ENCODE assay signal across 14 cellular contexts in the genomic region with DNA sequence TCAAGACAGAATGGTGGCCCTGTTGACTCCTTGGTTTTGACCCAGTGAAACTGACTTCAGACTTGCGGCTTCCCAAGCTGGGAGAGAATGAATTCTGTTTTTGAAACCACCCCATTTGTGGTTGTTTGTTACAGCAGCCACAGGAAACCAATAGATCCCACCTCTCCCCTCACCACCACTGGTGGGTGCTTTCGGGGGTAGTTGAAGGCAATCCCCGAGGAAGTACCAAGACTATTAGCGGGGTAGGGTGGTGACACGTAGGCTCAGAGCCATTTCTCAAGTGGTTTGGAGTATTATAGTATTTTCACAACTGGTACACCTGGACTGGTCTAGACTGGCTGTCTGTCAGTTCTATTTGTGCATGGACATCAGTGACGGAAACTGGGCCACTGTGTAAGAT.
DNase-seq lines count a peak whose midpoint lies in the region; ATAC-seq and TF ChIP-seq lines count a peak whose summit lies in the region.
"Had no signal": no experiment of that assay in that cellular context is flagged by ENCODE, and none has a peak within 500 bp of the region (broad histone marks: within the 10 kb centered on the region; RNA-seq: fewer than 3 reads in every experiment).

No MANE protein-coding gene starts in this region.

- no peak overlapping the region for H3K27ac ChIP-seq in DND-41 (ENCODE audit: low read length)
- H3K27ac ChIP-seq in PC-3 (ENCODE audit: low read length), result no peak overlapping the region
- no peak overlapping the region for H3K27ac ChIP-seq in right lobe of liver
- H3K27ac ChIP-seq: C4-2B, esophagus muscularis mucosa, sigmoid colon had no signal

- no peaks in the 10 kb centered on the region for H3K27me3 ChIP-seq in DND-41 (ENCODE audit: insufficient read depth, low read length, poor library complexity)
- no peaks in the 10 kb centered on the region for H3K27me3 ChIP-seq in PC-3 (ENCODE audit: low read length)
- no peaks in the 10 kb centered on the region for H3K27me3 ChIP-seq in right lobe of liver
- H3K27me3 ChIP-seq: esophagus muscularis mucosa, sigmoid colon had no signal

- intact Hi-C loops in activated T-helper 2 cell treated with anti-CD3 and anti-CD28 coated beads, Interferon-gamma antibody, Interleukin-2, Interleukin-4, amounts not matched to agents 10 μg/mL and 5 μg/mL and 100 μg/mL, durations not matched to agents 14 hours and 24 hours and 36 hours (cut with micrococcal nuclease), result loop anchor here (2.0 kb wide), 1 partner anchor 101 kb away; no protein-coding TSS in a partner anchor
- intact Hi-C loops in PC-3 (cut with micrococcal nuclease) (no loop called here), right lobe of liver (cut with DNase I) (no loop called here)

- H3K9me2 ChIP-seq in PC-3 (replicated peaks; ENCODE audit: low read length), result no peaks in the 10 kb centered on the region

- BruUV-seq in PC-3 (replicated peaks; lab: Mats Ljungman, UMichigan), result no TSS peak

- H3K36me3 ChIP-seq in DND-41 (ENCODE audit: insufficient read depth, low read length) (no peaks in the 10 kb centered on the region), PC-3 (ENCODE audit: low read depth, low read length) (no peaks in the 10 kb centered on the region), right lobe of liver (no peaks in the 10 kb centered on the region)
- H3K36me3 ChIP-seq: esophagus muscularis mucosa, sigmoid colon had no signal

- H3F3A ChIP-seq in PC-3 (ENCODE audit: low read length, unreplicated experiment), result no peaks in the 10 kb centered on the region

- H3K27ac Mint-ChIP-seq in activated T-helper 2 cell treated with anti-CD3 and anti-CD28 coated beads, Interferon-gamma antibody, Interleukin-2, Interleukin-4, amounts not matched to agents 10 μg/mL and 5 μg/mL and 100 μg/mL, durations not matched to agents 14 hours and 24 hours and 36 hours, result peak overlapping the region; percentile 90
- H3K27ac Mint-ChIP-seq: type B pancreatic cell had no signal

- H2AFZ ChIP-seq in DND-41 (ENCODE audit: low read depth, low read length) (no peak overlapping the region), PC-3 (ENCODE audit: low read length) (no peak overlapping the region)

- H3K9me3 ChIP-seq in DND-41 (ENCODE audit: insufficient read depth, low read length, severe bottlenecking) (no peaks in the 10 kb centered on the region), PC-3 (ENCODE audit: low read length) (no peaks in the 10 kb centered on the region), right lobe of liver (no peaks in the 10 kb centered on the region)
- H3K9me3 ChIP-seq: esophagus muscularis mucosa, sigmoid colon had no signal

- peaks cover 60% of the 10 kb centered on the region for H3K36me3 Mint-ChIP-seq in activated T-helper 2 cell treated with anti-CD3 and anti-CD28 coated beads, Interferon-gamma antibody, Interleukin-2, Interleukin-4, amounts not matched to agents 10 μg/mL and 5 μg/mL and 100 μg/mL, durations not matched to agents 14 hours and 24 hours and 36 hours (ENCODE audit: low read depth)
- H3K36me3 Mint-ChIP-seq: type B pancreatic cell had no signal

- POLR2A ChIA-PET in PC-3 (lab: Charles Lee; ENCODE audit: unreplicated experiment), result no interaction called here

- H3K79me2 ChIP-seq in DND-41 (ENCODE audit: insufficient read depth, low read length) (no peaks in the 10 kb centered on the region), PC-3 (ENCODE audit: low read length) (no peaks in the 10 kb centered on the region)

- DNase-seq in DND-41 (peak; percentile 6), NCI-H2107 treated with DMSO at 0.1 percent for 48 hours (lab: John Stamatoyannopoulos, UW; ENCODE audit: unreplicated experiment) (no peak), PC-3 (no peak), right lobe of liver (no peak)
- no peak for DNase-seq in activated T-helper 2 cell treated with anti-CD3 and anti-CD28 coated beads, Interferon-gamma antibody, Interleukin-2, Interleukin-4, amounts not matched to agents 10 μg/mL and 5 μg/mL and 100 μg/mL, durations not matched to agents 14 hours and 24 hours and 36 hours (ENCODE audit: low spot score)
- DNase-seq: NCI-H1048, sigmoid colon had no signal

- TF ChIP-seq CTCF in DND-41 (IDR thresholded peaks at IDR 0.05; ENCODE audit: borderline replicate concordance, extremely low read depth, low read length, poor library complexity, severe bottlenecking) (no peak), PC-3 (conservative IDR thresholded peaks at IDR 0.05; ENCODE audit: low read depth, low read length) (no peak), right lobe of liver (IDR thresholded peaks at IDR 0.05) (no peak)

- no peak for TF ChIP-seq POLR2A in right lobe of liver (IDR thresholded peaks at IDR 0.05)

- WGBS in right lobe of liver (ENCODE audit: insufficient coverage, low coverage, low lambda C conversion rate, missing lambda C conversion rate), result 53% methylated on average over 5 of the region's 6 CpGs

- CTCF ChIA-PET in PC-3 (lab: Charles Lee), result no interaction called here

- H3K4me3 ChIP-seq in DND-41 (ENCODE audit: low read depth in 1 of 2, low read length in 2 of 2) (no peak overlapping the region), PC-3 (ENCODE audit: low read length) (no peak overlapping the region), right lobe of liver (no peak overlapping the region)
- H3K4me3 ChIP-seq: esophagus muscularis mucosa, sigmoid colon had no signal

- ATAC-seq in DND-41 (ENCODE audit: insufficient read depth, low read depth) (peak; percentile 58), GM19395 (IDR thresholded peaks at IDR 0.05; ENCODE audit: unreplicated experiment) (peak; percentile 56), HG03108 (IDR thresholded peaks at IDR 0.05; ENCODE audit: unreplicated experiment) (peak; percentile 45), PC-3 (no peak), GM18519 (IDR thresholded peaks at IDR 0.05; ENCODE audit: low FRiP score, unreplicated experiment) (no peak), right lobe of liver (no peak)
- ATAC-seq: left lobe of liver had no signal

- no peaks in the 10 kb centered on the region for H3K27me3 Mint-ChIP-seq in activated T-helper 2 cell treated with anti-CD3 and anti-CD28 coated beads, Interferon-gamma antibody, Interleukin-2, Interleukin-4, amounts not matched to agents 10 μg/mL and 5 μg/mL and 100 μg/mL, durations not matched to agents 14 hours and 24 hours and 36 hours (ENCODE audit: low read depth)
- H3K27me3 Mint-ChIP-seq: type B pancreatic cell had no signal

- H3K4me1 ChIP-seq in DND-41 (ENCODE audit: insufficient read depth, low read length) (no peaks in the 10 kb centered on the region), PC-3 (ENCODE audit: insufficient read depth, low read length) (peaks cover 20% of the 10 kb centered on the region), right lobe of liver (peaks cover 0 to 8% (median 0%) of the 10 kb centered on the region in 4 donors)
- H3K4me1 ChIP-seq: esophagus muscularis mucosa, sigmoid colon had no signal

- H4K20me1 ChIP-seq in DND-41 (ENCODE audit: insufficient read depth, low read length), result no peaks in the 10 kb centered on the region
- H4K20me1 ChIP-seq in PC-3 (ENCODE audit: low read length), result no peaks in the 10 kb centered on the region

- H3K4me3 Mint-ChIP-seq in activated T-helper 2 cell treated with anti-CD3 and anti-CD28 coated beads, Interferon-gamma antibody, Interleukin-2, Interleukin-4, amounts not matched to agents 10 μg/mL and 5 μg/mL and 100 μg/mL, durations not matched to agents 14 hours and 24 hours and 36 hours (ENCODE audit: low read depth), result no peak overlapping the region
- H3K4me3 Mint-ChIP-seq: type B pancreatic cell had no signal

- peaks cover 49% of the 10 kb centered on the region for H3K9me3 Mint-ChIP-seq in activated T-helper 2 cell treated with anti-CD3 and anti-CD28 coated beads, Interferon-gamma antibody, Interleukin-2, Interleukin-4, amounts not matched to agents 10 μg/mL and 5 μg/mL and 100 μg/mL, durations not matched to agents 14 hours and 24 hours and 36 hours

- H3K4me1 Mint-ChIP-seq in activated T-helper 2 cell treated with anti-CD3 and anti-CD28 coated beads, Interferon-gamma antibody, Interleukin-2, Interleukin-4, amounts not matched to agents 10 μg/mL and 5 μg/mL and 100 μg/mL, durations not matched to agents 14 hours and 24 hours and 36 hours (ENCODE audit: low read depth), result peaks cover 83% of the 10 kb centered on the region

- H3K9ac ChIP-seq in DND-41 (ENCODE audit: low read depth, low read length), result no peak overlapping the region
- H3K9ac ChIP-seq in PC-3 (ENCODE audit: low read length), result no peak overlapping the region

- H3K4me2 ChIP-seq in DND-41 (ENCODE audit: insufficient read depth, low read length), result no peak overlapping the region
- no peak overlapping the region for H3K4me2 ChIP-seq in PC-3 (ENCODE audit: low read length)

Comparison
In these comparisons a context has a peak if more than half of its experiments do, and no peak if none do; other contexts are left out.
1. ATAC-seq: peak in DND-41 (single experiment), GM19395 (single experiment) and HG03108 (single experiment); none in PC-3 (single experiment), GM18519 (single experiment) and right lobe of liver (0 of 4).